Comparison of ENCODE assay signal across 30 cellular contexts in the genomic region with DNA sequence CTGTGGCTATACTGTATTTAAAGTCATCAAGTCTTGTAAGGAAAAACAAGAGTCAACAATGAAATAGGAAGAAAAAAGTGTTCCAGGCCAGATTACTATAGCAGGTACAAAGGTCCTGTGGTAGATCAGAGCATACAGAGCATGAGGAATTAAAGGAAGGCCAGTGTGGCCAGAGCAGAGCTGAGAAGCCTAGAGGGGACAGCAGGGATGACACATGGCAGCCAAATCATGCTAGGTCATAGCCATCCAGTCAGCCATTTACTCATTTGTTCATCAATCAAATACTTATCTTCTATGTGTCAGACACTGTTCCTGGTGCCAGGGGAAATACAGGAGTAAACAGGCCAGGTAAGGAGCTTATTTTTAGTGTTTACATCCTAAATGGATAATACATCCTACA. TPM values are rescaled to one million over a fixed set of nuclear protein-coding genes. Genes with fewer than 3 reads are reported as not detected.
"Had no signal": no experiment of that assay in that cellular context is flagged by ENCODE, and none has a peak within 500 bp of the region (broad histone marks: within the 10 kb centered on the region; RNA-seq: fewer than 3 reads in every experiment).

No MANE protein-coding gene starts in this region.

- H3K27me3 Mint-ChIP-seq: activated naive CD8-positive, alpha-beta T cell had no signal

- DNase-seq: activated CD4-positive, alpha-beta memory T cell treated with anti-CD3 and anti-CD28 coated beads, Interleukin-2, amount 10 ng/mL, durations not matched to agents 7 days and 5 days; activated CD4-positive, alpha-beta T cell treated with anti-CD3 and anti-CD28 coated beads for 36 hours; activated CD4-positive, alpha-beta T cell treated with anti-CD3 and anti-CD28 coated beads, Interleukin-2, amount 50 U/mL, for 1 hour; activated gamma-delta T cell; activated naive CD4-positive, alpha-beta T cell treated with anti-CD3 and anti-CD28 coated beads for 36 hours; activated T-cell treated with anti-CD3 and anti-CD28 coated beads for 4 hours; activated T-cell treated with anti-CD3 and anti-CD28 coated beads, Interleukin-2, amount 50 U/mL, for 48 hours; amygdala; brain microvascular endothelial cell; MG63; MV-4-11; NCI-H1105 treated with DMSO at 0.1 percent for 48 hours; NCI-H1436 treated with DMSO at 0.1 percent for 48 hours; NCI-H187; NCI-H2081; NCI-H510A treated with DMSO at 0.1 percent for 48 hours; NCI-H748 treated with DMSO at 0.1 percent for 48 hours; RPMI8226; T-cell; T-helper 2 cell; T1000 had no signal

- FAIRE-seq: astrocyte, TTC549 had no signal

- H3K27ac Mint-ChIP-seq: activated CD4-positive, alpha-beta memory T cell treated with anti-CD3 and anti-CD28 coated beads, Interleukin-2, amount 10 ng/mL, durations not matched to agents 7 days and 5 days; activated CD4-positive, alpha-beta T cell treated with anti-CD3 and anti-CD28 coated beads for 36 hours; activated naive CD4-positive, alpha-beta T cell treated with anti-CD3 and anti-CD28 coated beads for 36 hours; activated naive CD8-positive, alpha-beta T cell; activated T-helper 17 cell treated with anti-CD3 and anti-CD28 coated beads, Interleukin-2, amount 50 U/mL, for 72 hours; T-cell had no signal

- H3K4me3 Mint-ChIP-seq: activated CD4-positive, alpha-beta memory T cell treated with anti-CD3 and anti-CD28 coated beads, Interleukin-2, amount 10 ng/mL, durations not matched to agents 7 days and 5 days; activated CD4-positive, alpha-beta T cell treated with anti-CD3 and anti-CD28 coated beads for 36 hours; activated naive CD4-positive, alpha-beta T cell treated with anti-CD3 and anti-CD28 coated beads for 36 hours; activated naive CD8-positive, alpha-beta T cell; activated T-helper 17 cell treated with anti-CD3 and anti-CD28 coated beads, Interleukin-2, amount 50 U/mL, for 72 hours; T-cell had no signal

- H3K27ac ChIP-seq: brain microvascular endothelial cell, cardiac muscle cell, SK-N-MC had no signal

- H3K27me3 ChIP-seq: brain microvascular endothelial cell, cardiac muscle cell, MG63 had no signal

- H3K36me3 ChIP-seq: brain microvascular endothelial cell, cardiac muscle cell, MG63 had no signal

- H3K4me3 ChIP-seq: cardiac muscle cell, MG63, SK-N-MC had no signal

- ATAC-seq: activated CD4-positive, alpha-beta T cell treated with anti-CD3 and anti-CD28 coated beads for 36 hours; activated T-helper 17 cell treated with anti-CD3 and anti-CD28 coated beads, Interleukin-2, amount 50 U/mL, for 72 hours; Right ventricle myocardium inferior; T-cell had no signal

- H3K36me3 Mint-ChIP-seq: T-cell had no signal

- H3K4me1 Mint-ChIP-seq: activated CD4-positive, alpha-beta memory T cell treated with anti-CD3 and anti-CD28 coated beads, Interleukin-2, amount 10 ng/mL, durations not matched to agents 7 days and 5 days; activated CD4-positive, alpha-beta T cell treated with anti-CD3 and anti-CD28 coated beads for 36 hours; activated T-helper 17 cell treated with anti-CD3 and anti-CD28 coated beads, Interleukin-2, amount 50 U/mL, for 72 hours; T-cell had no signal

- H3K9me3 ChIP-seq: MG63 had no signal

RNA-seq across cellular contexts. Expression of gene ADD2, which starts 24.3 kb away (rescaled TPM):
- total RNA-seq: OCI-LY7 had no signal

RNA-seq across cellular contexts. Expression of gene FIGLA, which starts 46.8 kb away (rescaled TPM):
- total RNA-seq: activated CD4-positive, alpha-beta memory T cell treated with anti-CD3 and anti-CD28 coated beads, Interleukin-2, amount 10 ng/mL, durations not matched to agents 7 days and 5 days; activated CD4-positive, alpha-beta T cell treated with anti-CD3 and anti-CD28 coated beads for 36 hours; activated CD8-positive, alpha-beta memory T cell treated with anti-CD3 and anti-CD28 coated beads for 36 hours; activated naive CD4-positive, alpha-beta T cell treated with anti-CD3 and anti-CD28 coated beads for 36 hours; activated T-helper 17 cell treated with anti-CD3 and anti-CD28 coated beads, Interleukin-2, amount 50 U/mL, for 72 hours; astrocyte; cardiac muscle cell; OCI-LY7; Right ventricle myocardium inferior; T-cell had no signal
- polyA plus RNA-seq: cardiac muscle cell had no signal
